ENCODE assay signal across 18 cellular contexts in genomic region chr18:57660961-57661360, GRCh38. TPM values are rescaled to one million over a fixed set of nuclear protein-coding genes. Genes with fewer than 3 reads are reported as not detected.
DNase-seq lines count a peak whose midpoint lies in the region; TF ChIP-seq lines count a peak whose summit lies in the region.
"Had no signal": no experiment of that assay in that cellular context is flagged by ENCODE, and none has a peak within 500 bp of the region (broad histone marks: within the 10 kb centered on the region; RNA-seq: fewer than 3 reads in every experiment).

No MANE protein-coding gene starts in this region.

- WGBS in tibial nerve, 2 donors = 84 to 87% methylated on average over 11 of the region's 11 CpGs

- H3K27me3 ChIP-seq in tibial nerve = no peaks in the 10 kb centered on the region
- H3K27me3 ChIP-seq: suprapubic skin had no signal

- peak overlapping the region; percentile 48 for H3K27ac Mint-ChIP-seq in osteocyte (ENCODE audit: unreplicated experiment)
- H3K27ac Mint-ChIP-seq in T-helper 2 cell treated with Interferon-gamma antibody and Interleukin-4, amounts not matched to agents 5 μg/mL and 100 μg/mL, for 36 hours = no peak overlapping the region
- H3K27ac Mint-ChIP-seq: activated CD4-positive, alpha-beta T cell treated with anti-CD3 and anti-CD28 coated beads for 36 hours; activated naive CD8-positive, alpha-beta T cell treated with anti-CD3 and anti-CD28 coated beads, Interleukin-2, amount 50 U/mL, for 24 hours; activated T-cell treated with anti-CD3 and anti-CD28 coated beads, Interleukin-2, amount 50 U/mL, for 24 hours; dendritic cell treated with granulocyte-macrophage colony-stimulating factor and Interleukin-4, amounts not matched to agents 40 ng/mL and 50 ng/mL, for 4 days; memory B cell had no signal

- H3K4me1 ChIP-seq in tibial nerve = peaks cover 0 to 12% (median 1%) of the 10 kb centered on the region in 4 donors

- TF ChIP-seq POLR2A in tibial nerve (IDR thresholded peaks at IDR 0.05) = no peak

- peaks cover 0 to 5% (median under 1%) of the 10 kb centered on the region in 4 donors for H3K9me3 ChIP-seq in tibial nerve

- no peaks in the 10 kb centered on the region for H3K27me3 Mint-ChIP-seq in osteocyte (ENCODE audit: unreplicated experiment)
- H3K27me3 Mint-ChIP-seq in T-helper 2 cell treated with Interferon-gamma antibody and Interleukin-4, amounts not matched to agents 5 μg/mL and 100 μg/mL, for 36 hours (ENCODE audit: low read depth) = no peaks in the 10 kb centered on the region
- H3K27me3 Mint-ChIP-seq: activated CD4-positive, alpha-beta T cell treated with anti-CD3 and anti-CD28 coated beads for 36 hours; activated naive CD8-positive, alpha-beta T cell treated with anti-CD3 and anti-CD28 coated beads, Interleukin-2, amount 50 U/mL, for 24 hours; activated T-cell treated with anti-CD3 and anti-CD28 coated beads, Interleukin-2, amount 50 U/mL, for 24 hours; dendritic cell treated with granulocyte-macrophage colony-stimulating factor and Interleukin-4, amounts not matched to agents 40 ng/mL and 50 ng/mL, for 4 days; memory B cell had no signal

- H3K4me3 Mint-ChIP-seq in osteocyte (ENCODE audit: unreplicated experiment) = no peak overlapping the region
- H3K4me3 Mint-ChIP-seq in T-helper 2 cell treated with Interferon-gamma antibody and Interleukin-4, amounts not matched to agents 5 μg/mL and 100 μg/mL, for 36 hours = no peak overlapping the region
- H3K4me3 Mint-ChIP-seq: activated CD4-positive, alpha-beta T cell treated with anti-CD3 and anti-CD28 coated beads for 36 hours; activated naive CD8-positive, alpha-beta T cell treated with anti-CD3 and anti-CD28 coated beads, Interleukin-2, amount 50 U/mL, for 24 hours; activated T-cell treated with anti-CD3 and anti-CD28 coated beads, Interleukin-2, amount 50 U/mL, for 24 hours; dendritic cell treated with granulocyte-macrophage colony-stimulating factor and Interleukin-4, amounts not matched to agents 40 ng/mL and 50 ng/mL, for 4 days; memory B cell had no signal

- TF ChIP-seq EP300 in tibial nerve (IDR thresholded peaks at IDR 0.05) = no peak

- no peak overlapping the region for H3K27ac ChIP-seq in tibial nerve
- H3K27ac ChIP-seq: C4-2B, suprapubic skin had no signal

- peak; percentile 36 for DNase-seq in AG20443 (ENCODE audit: low spot score)
- peak; percentile 65 for DNase-seq in LHCN-M2 (ENCODE audit: low read depth)
- peak; percentile 76 for DNase-seq in choroid plexus epithelial cell (ENCODE audit: low read depth)
- DNase-seq in osteocyte (ENCODE audit: extremely low spot score, unreplicated experiment) = no peak
- DNase-seq in effector CD8-positive, alpha-beta T cell (lab: John Stamatoyannopoulos, UW) = no peak
- DNase-seq in stimulated activated CD4-positive, alpha-beta T cell treated with anti-CD3 and anti-CD28 coated beads, Interleukin-4, amount 100 ng/mL, for 4 hours = no peak
- DNase-seq in tibial nerve (ENCODE audit: low spot score in 2 of 2) = no peak
- no peak for DNase-seq in T-helper 2 cell treated with Interferon-gamma antibody and Interleukin-4, amounts not matched to agents 5 μg/mL and 100 μg/mL, for 36 hours (ENCODE audit: low spot score)
- DNase-seq: activated CD4-positive, alpha-beta T cell treated with anti-CD3 and anti-CD28 coated beads for 36 hours; activated naive CD8-positive, alpha-beta T cell treated with anti-CD3 and anti-CD28 coated beads, Interleukin-2, amount 50 U/mL, for 24 hours; activated T-cell treated with anti-CD3 and anti-CD28 coated beads, Interleukin-2, amount 50 U/mL, for 24 hours; NCI-H1417 treated with DMSO at 0.1 percent for 48 hours; NCI-H69; nucleus accumbens had no signal

- peaks cover 4% of the 10 kb centered on the region for H3K4me1 Mint-ChIP-seq in osteocyte (ENCODE audit: unreplicated experiment)
- H3K4me1 Mint-ChIP-seq in T-helper 2 cell treated with Interferon-gamma antibody and Interleukin-4, amounts not matched to agents 5 μg/mL and 100 μg/mL, for 36 hours (ENCODE audit: low read depth) = peaks cover 2% of the 10 kb centered on the region

- TF ChIP-seq CTCF in choroid plexus epithelial cell (conservative IDR thresholded peaks at IDR 0.05; ENCODE audit: low read depth, low read length) (no peak), osteocyte (IDR thresholded peaks at IDR 0.05) (no peak), tibial nerve (IDR thresholded peaks at IDR 0.05) (no peak)

- H3K4me3 ChIP-seq in choroid plexus epithelial cell (ENCODE audit: low read depth, low read length) (no peak overlapping the region), tibial nerve (no peak overlapping the region)
- H3K4me3 ChIP-seq: suprapubic skin had no signal

- H3K9me3 Mint-ChIP-seq in osteocyte (ENCODE audit: unreplicated experiment) = no peaks in the 10 kb centered on the region
- H3K9me3 Mint-ChIP-seq in T-helper 2 cell treated with Interferon-gamma antibody and Interleukin-4, amounts not matched to agents 5 μg/mL and 100 μg/mL, for 36 hours = no peaks in the 10 kb centered on the region
- H3K9me3 Mint-ChIP-seq: activated naive CD8-positive, alpha-beta T cell treated with anti-CD3 and anti-CD28 coated beads, Interleukin-2, amount 50 U/mL, for 24 hours; activated T-cell treated with anti-CD3 and anti-CD28 coated beads, Interleukin-2, amount 50 U/mL, for 24 hours had no signal

- H3K36me3 Mint-ChIP-seq in osteocyte (ENCODE audit: unreplicated experiment) = peaks cover 51% of the 10 kb centered on the region
- H3K36me3 Mint-ChIP-seq in T-helper 2 cell treated with Interferon-gamma antibody and Interleukin-4, amounts not matched to agents 5 μg/mL and 100 μg/mL, for 36 hours (ENCODE audit: low read depth) = no peaks in the 10 kb centered on the region

- H3K36me3 ChIP-seq in tibial nerve = peaks cover 0 to 3% (median 0%) of the 10 kb centered on the region in 3 donors

RNA-seq across cellular contexts. Expression of gene NARS1, which starts 39.3 kb away (rescaled TPM):
- total RNA-seq in LHCN-M2 (2014; rRNA removed) = 188 and 210 TPM in 2 replicates
- polyA plus RNA-seq in LHCN-M2 (2012) = 64.5 TPM
- 130 and 143 TPM in 2 replicates for total RNA-seq in osteocyte
- total RNA-seq in tibial nerve = 10 to 100 TPM; 79.1 to 83.7 (median 81.2) TPM

Comparison
In these comparisons a context has a peak if more than half of its experiments do, and no peak if none do; other contexts are left out.
1. DNase-seq: peak in AG20443 (single experiment), LHCN-M2 (single experiment) and choroid plexus epithelial cell (single experiment); none in osteocyte (single experiment), effector CD8-positive, alpha-beta T cell (single experiment), stimulated activated CD4-positive, alpha-beta T cell treated with anti-CD3 and anti-CD28 coated beads, Interleukin-4, amount 100 ng/mL, for 4 hours (0 of 2), tibial nerve (0 of 2) and T-helper 2 cell treated with Interferon-gamma antibody and Interleukin-4, amounts not matched to agents 5 μg/mL and 100 μg/mL, for 36 hours (single experiment).